In genomic region chr20:53434662-53435061, GRCh38 we compare ENCODE assay signal across 20 cellular contexts.
DNase-seq lines count a peak whose midpoint lies in the region; ATAC-seq and TF ChIP-seq lines count a peak whose summit lies in the region.
"Had no signal": no experiment of that assay in that cellular context is flagged by ENCODE, and none has a peak within 500 bp of the region (broad histone marks: within the 10 kb centered on the region; RNA-seq: fewer than 3 reads in every experiment).

No MANE protein-coding gene starts in this region.

- H3K9me3 ChIP-seq in left ventricle myocardium inferior (replicated peaks) (peaks cover 9% of the 10 kb centered on the region), thymus (ENCODE audit: control insufficient read depth) (no peaks in the 10 kb centered on the region), transverse colon (no peaks in the 10 kb centered on the region)
- H3K9me3 ChIP-seq: esophagus muscularis mucosa, sigmoid colon had no signal

- intact Hi-C loops in left ventricle myocardium inferior (cut with micrococcal nuclease) = no loop called here
- intact Hi-C loops in transverse colon (cut with DNase I; ENCODE audit: low total_unique reads) = no loop called here

- no peak for TF ChIP-seq POLR2A in transverse colon (IDR thresholded peaks at IDR 0.05)

- peak overlapping the region; percentile 4 for H3K27ac ChIP-seq in left ventricle myocardium inferior (replicated peaks)
- peak overlapping the region; percentile 33 for H3K27ac ChIP-seq in thymus (ENCODE audit: low read depth)
- no peak overlapping the region for H3K27ac ChIP-seq in transverse colon
- H3K27ac ChIP-seq: C4-2B, dorsolateral prefrontal cortex, esophagus muscularis mucosa had no signal

- TF ChIP-seq EP300 in transverse colon (IDR thresholded peaks at IDR 0.05; ENCODE audit: low read depth) = no peak

- DNase-seq in NCI-H1694 treated with DMSO at 0.1 percent for 48 hours (lab: John Stamatoyannopoulos, UW) (peak; percentile 19), NCI-H1694 (lab: John Stamatoyannopoulos, UW) (no peak), NCI-H510A (lab: John Stamatoyannopoulos, UW) (peak; percentile 61), left ventricle myocardium inferior (no peak), transverse colon (no peak)
- DNase-seq: 8988T; activated CD4-positive, alpha-beta memory T cell treated with anti-CD3 and anti-CD28 coated beads for 36 hours; activated naive CD8-positive, alpha-beta T cell treated with anti-CD3 and anti-CD28 coated beads, Interleukin-2, amount 10 ng/mL, durations not matched to agents 7 days and 5 days; activated T-cell treated with anti-CD3 and anti-CD28 coated beads, Interleukin-2, amount 50 U/mL, for 48 hours; DND-41; dorsolateral prefrontal cortex; head of caudate nucleus; HFFc6; mesendoderm; sigmoid colon had no signal

- H3K27me3 ChIP-seq in left ventricle myocardium inferior (ENCODE audit: low read depth) (no peaks in the 10 kb centered on the region), thymus (ENCODE audit: control insufficient read depth, insufficient read depth) (no peaks in the 10 kb centered on the region), transverse colon (no peaks in the 10 kb centered on the region)
- H3K27me3 ChIP-seq: esophagus muscularis mucosa, sigmoid colon had no signal

- H3K36me3 ChIP-seq in left ventricle myocardium inferior (no peaks in the 10 kb centered on the region), thymus (ENCODE audit: control insufficient read depth, insufficient read depth) (no peaks in the 10 kb centered on the region), transverse colon (no peaks in the 10 kb centered on the region)
- H3K36me3 ChIP-seq: esophagus muscularis mucosa, sigmoid colon had no signal

- in situ Hi-C loops in transverse colon (cut with MboI; ENCODE audit: low pct_ligation_motif_present in 1 of 4, low pct_unique_long_range_greater_than_20kb in 1 of 4, low sequenced_read_pairs in 3 of 4) = no loop called here

- no peak for ATAC-seq in GM21367 (IDR thresholded peaks at IDR 0.05; ENCODE audit: unreplicated experiment)
- ATAC-seq in HG02759 (IDR thresholded peaks at IDR 0.05; ENCODE audit: unreplicated experiment) = no peak

- no peak for TF ChIP-seq CTCF in left ventricle myocardium inferior (IDR thresholded peaks at IDR 0.05; ENCODE audit: borderline replicate concordance)
- no peak for TF ChIP-seq CTCF in transverse colon (IDR thresholded peaks at IDR 0.05)

- H3K4me3 ChIP-seq in left ventricle myocardium inferior = no peak overlapping the region
- H3K4me3 ChIP-seq in thymus (ENCODE audit: low read length) = no peak overlapping the region
- H3K4me3 ChIP-seq in transverse colon = no peak overlapping the region
- H3K4me3 ChIP-seq: dorsolateral prefrontal cortex, esophagus muscularis mucosa, sigmoid colon had no signal

- WGBS in thymus = 90% methylated on average over 10 of the region's 10 CpGs
- WGBS in transverse colon (ENCODE audit: low coverage in 1 of 2), 2 donors = 87 to 100% methylated on average over 1 to 10 of the region's 10 CpGs

- H3K4me1 ChIP-seq in left ventricle myocardium inferior = no peaks in the 10 kb centered on the region
- no peaks in the 10 kb centered on the region for H3K4me1 ChIP-seq in thymus (ENCODE audit: control insufficient read depth, insufficient read depth, low read length)
- no peaks in the 10 kb centered on the region for H3K4me1 ChIP-seq in transverse colon
- H3K4me1 ChIP-seq: esophagus muscularis mucosa, sigmoid colon had no signal

Comparison
In these comparisons a context has a peak if more than half of its experiments do, and no peak if none do; other contexts are left out.
1. DNase-seq: peak in NCI-H1694 treated with DMSO at 0.1 percent for 48 hours (single experiment) and NCI-H510A (single experiment); none in NCI-H1694 (single experiment), left ventricle myocardium inferior (single experiment) and transverse colon (single experiment).
2. H3K27ac ChIP-seq: peak in left ventricle myocardium inferior (single experiment) and thymus (single experiment); none in transverse colon (0 of 4).